In the genomic region with DNA sequence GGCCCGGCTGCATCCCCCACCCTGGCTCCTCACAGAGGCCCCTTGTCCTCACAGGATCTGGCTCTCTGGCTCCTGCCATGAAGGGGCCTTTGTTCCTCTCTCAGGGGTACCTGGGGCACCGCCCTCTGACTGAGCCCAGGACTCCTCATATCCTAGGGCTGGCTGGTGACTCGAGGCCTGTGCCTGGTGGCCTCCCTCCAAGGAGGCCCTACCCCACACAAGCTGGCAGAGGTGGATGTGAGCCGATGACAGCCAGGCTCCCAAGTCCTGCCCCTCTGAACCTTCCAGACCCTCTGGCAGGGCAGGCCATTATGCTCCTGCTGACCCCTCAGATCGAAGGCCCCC, we compare ENCODE assay signal across 1 cellular context.
TF ChIP-seq lines count a peak whose summit lies in the region.

No MANE protein-coding gene starts in this region.

TF ChIP-seq in GM12891, 5 proteins besides CTCF, POLR2A, EP300 and RAD21:
- TF ChIP-seq POLR2AphosphoS5 (IDR thresholded peaks at IDR 0.05; ENCODE audit: low read depth, low read length) (no peak), SPI1 (IDR thresholded peaks at IDR 0.05; ENCODE audit: low read depth, low read length) (no peak), POU2F2 (IDR thresholded peaks at IDR 0.05; ENCODE audit: low read depth, low read length) (no peak), PAX5 (IDR thresholded peaks at IDR 0.05; ENCODE audit: insufficient read depth, low read length, severe bottlenecking) (no peak), TAF1 (IDR thresholded peaks at IDR 0.05; ENCODE audit: low read depth, low read length) (no peak)
